19 cellular contexts compared by ENCODE assay signal in the genomic region with DNA sequence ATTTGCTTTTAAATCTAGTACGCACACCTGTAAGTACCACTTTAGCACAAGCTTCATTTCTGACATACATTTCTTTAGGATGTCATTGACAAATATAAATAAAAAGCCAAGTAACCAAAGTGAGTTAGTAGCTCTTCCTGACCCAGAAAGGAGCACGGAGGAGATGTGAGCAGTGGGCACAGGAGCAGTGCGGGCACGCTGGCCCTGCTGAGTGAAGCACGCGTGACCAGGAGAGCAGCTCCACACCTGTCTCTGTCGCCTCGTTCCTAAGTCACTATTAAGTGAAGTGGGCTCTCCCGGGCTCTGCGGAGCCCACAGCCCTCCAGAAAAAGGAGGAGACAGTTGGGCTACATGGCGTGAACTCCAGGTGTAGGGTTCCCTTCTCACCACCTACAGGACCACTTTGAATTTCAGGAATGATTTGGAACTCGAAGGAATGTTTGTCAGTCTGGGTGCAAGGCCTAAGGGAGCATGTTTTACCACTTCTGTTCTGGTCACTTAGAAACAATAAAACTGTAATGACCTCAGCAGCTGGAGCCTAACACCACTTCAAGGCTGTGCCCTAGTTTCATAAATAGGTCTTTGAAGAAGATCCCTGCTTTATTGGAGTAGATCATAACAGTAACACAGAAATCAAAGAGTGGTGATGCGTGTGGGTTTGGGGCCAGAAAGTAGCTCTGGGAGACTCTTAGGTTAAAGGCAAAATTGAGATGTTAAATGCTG.
A peak's percentile ranks its signal among the peaks of the same experiment; 100 is the strongest.
DNase-seq lines count a peak whose midpoint lies in the region; ATAC-seq and TF ChIP-seq lines count a peak whose summit lies in the region.
"Had no signal": no experiment of that assay in that cellular context is flagged by ENCODE, and none has a peak within 500 bp of the region (broad histone marks: within the 10 kb centered on the region; RNA-seq: fewer than 3 reads in every experiment).

No MANE protein-coding gene starts in this region.

- no peaks in the 10 kb centered on the region for H3K9me3 ChIP-seq in iPS-20b (ENCODE audit: insufficient read depth, low read depth, low read length)
- H3K9me3 ChIP-seq: left ventricle myocardium inferior, MG63, mucosa of descending colon, SJCRH30 had no signal

- no peak overlapping the region for H3K4me3 ChIP-seq in GM23338
- no peak overlapping the region for H3K4me3 ChIP-seq in iPS-20b (ENCODE audit: low read length)
- H3K4me3 ChIP-seq: left ventricle myocardium inferior, MG63, mucosa of descending colon, SJCRH30 had no signal

- TF ChIP-seq CTCF in GM23338 (conservative IDR thresholded peaks at IDR 0.05; ENCODE audit: low read depth in 2 of 2) (no peak), RWPE1 (conservative IDR thresholded peaks at IDR 0.05; ENCODE audit: low read depth) (no peak)

- POLR2A ChIA-PET in RWPE1 (lab: Yijun Ruan, JAX; ENCODE audit: low non-redundant PET): no interaction called here

- H3K9me3 Mint-ChIP-seq in GM23338: no peaks in the 10 kb centered on the region

- CTCF ChIA-PET in RWPE1 (lab: Yijun Ruan, JAX): no interaction called here

- no peaks in the 10 kb centered on the region for H3K9me2 ChIP-seq in GM23338 (ENCODE audit: insufficient read depth)

- H3K4me1 ChIP-seq in GM23338 (ENCODE audit: insufficient read depth): peaks cover 16% of the 10 kb centered on the region
- H3K4me1 ChIP-seq in iPS-20b (ENCODE audit: insufficient read depth, low read length): peaks cover 19% of the 10 kb centered on the region
- H3K4me1 ChIP-seq: left ventricle myocardium inferior, SJCRH30 had no signal

- H3K27ac ChIP-seq in GM23338 (ENCODE audit: low read depth) (no peak overlapping the region), RWPE1 (peak overlapping the region; percentile 61), iPS-20b (ENCODE audit: low read length) (no peak overlapping the region)
- H3K27ac ChIP-seq: left ventricle myocardium inferior, SJCRH30 had no signal

- H4K20me1 ChIP-seq in GM23338 (replicated peaks; ENCODE audit: insufficient read depth): 0 out of 2 replicates have a peak, but pooled peaks cover 5% of the 10 kb centered on the region

- H3F3A ChIP-seq in GM23338 (replicated peaks; ENCODE audit: low read depth): no peaks in the 10 kb centered on the region

- no peak overlapping the region for H2AFZ ChIP-seq in GM23338

- H3K4me1 Mint-ChIP-seq in GM23338: peaks cover 29% of the 10 kb centered on the region

- H3K27me3 Mint-ChIP-seq in GM23338 (ENCODE audit: insufficient read depth, low read depth, poor library complexity): peaks cover 13% of the 10 kb centered on the region

- no peaks in the 10 kb centered on the region for H3K36me3 ChIP-seq in GM23338 (ENCODE audit: insufficient read depth)
- H3K36me3 ChIP-seq in iPS-20b (ENCODE audit: insufficient read depth, low read depth, low read length): peaks cover 21% of the 10 kb centered on the region; the same call in 1 of the 2 replicates

- ATAC-seq in GM23338 (peak; percentile 22), left lobe of liver (no peak)
- ATAC-seq: esophagus mucosa, mucosa of descending colon, PC-3 had no signal

- no peak overlapping the region for H3K4me3 Mint-ChIP-seq in GM23338

- H3K4me2 ChIP-seq in GM23338: no peak overlapping the region

- H3K27me3 ChIP-seq in GM23338 (ENCODE audit: insufficient read depth) (no peaks in the 10 kb centered on the region), iPS-20b (ENCODE audit: insufficient read depth, low read length) (no peaks in the 10 kb centered on the region)
- H3K27me3 ChIP-seq: MG63, SJCRH30 had no signal

- H3K27ac Mint-ChIP-seq in GM23338: no peak overlapping the region

- no peaks in the 10 kb centered on the region for H3K79me2 ChIP-seq in GM23338 (replicated peaks; ENCODE audit: insufficient read depth)

- peak overlapping the region; percentile 26; the same call in 1 of the 2 replicates for H3K9ac ChIP-seq in iPS-20b (ENCODE audit: low read depth, low read length)

- DNase-seq in GM23338 (ENCODE audit: low spot score) (no peak), RWPE1 (ENCODE audit: low spot score) (no peak), retina (peak; percentile 27), left lobe of liver (ENCODE audit: low spot score) (no peak), MV-4-11 (lab: John Stamatoyannopoulos, UW) (no peak), OCI-M2 (lab: John Stamatoyannopoulos, UW; ENCODE audit: unreplicated experiment) (no peak)
- DNase-seq: activated CD4-positive, alpha-beta T cell treated with anti-CD3 and anti-CD28 coated beads, Interleukin-2, amount 50 U/mL, for 48 hours; activated gamma-delta T cell treated with Interleukin-2 at 50 U/mL for 16 hours; COR-L47; left ventricle myocardium inferior; MG63; mucosa of descending colon; NCI-H1436 treated with DMSO at 0.1 percent for 48 hours; NCI-H82; PC-3; SJCRH30; stimulated activated CD8-positive, alpha-beta memory T cell treated with anti-CD3 and anti-CD28 coated beads, Interleukin-4, amount 100 ng/mL, for 48 hours had no signal

- H3K36me3 Mint-ChIP-seq in GM23338 (ENCODE audit: low read depth): peaks cover 20% of the 10 kb centered on the region

TF ChIP-seq in GM23338, 12 proteins besides CTCF, POLR2A, EP300 and RAD21:
- no peak for TF ChIP-seq EZH2phosphoT487 (IDR thresholded peaks at IDR 0.05; ENCODE audit: unreplicated experiment)
- TF ChIP-seq, protein P1, sequence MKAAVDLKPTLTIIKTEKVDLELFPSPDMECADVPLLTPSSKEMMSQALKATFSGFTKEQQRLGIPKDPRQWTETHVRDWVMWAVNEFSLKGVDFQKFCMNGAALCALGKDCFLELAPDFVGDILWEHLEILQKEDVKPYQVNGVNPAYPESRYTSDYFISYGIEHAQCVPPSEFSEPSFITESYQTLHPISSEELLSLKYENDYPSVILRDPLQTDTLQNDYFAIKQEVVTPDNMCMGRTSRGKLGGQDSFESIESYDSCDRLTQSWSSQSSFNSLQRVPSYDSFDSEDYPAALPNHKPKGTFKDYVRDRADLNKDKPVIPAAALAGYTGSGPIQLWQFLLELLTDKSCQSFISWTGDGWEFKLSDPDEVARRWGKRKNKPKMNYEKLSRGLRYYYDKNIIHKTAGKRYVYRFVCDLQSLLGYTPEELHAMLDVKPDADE (IDR thresholded peaks at IDR 0.05): no peak
TF ChIP-seq in GM23338: peak in this region for 0.
